ENCODE assay signal across 34 cellular contexts in the genomic region with DNA sequence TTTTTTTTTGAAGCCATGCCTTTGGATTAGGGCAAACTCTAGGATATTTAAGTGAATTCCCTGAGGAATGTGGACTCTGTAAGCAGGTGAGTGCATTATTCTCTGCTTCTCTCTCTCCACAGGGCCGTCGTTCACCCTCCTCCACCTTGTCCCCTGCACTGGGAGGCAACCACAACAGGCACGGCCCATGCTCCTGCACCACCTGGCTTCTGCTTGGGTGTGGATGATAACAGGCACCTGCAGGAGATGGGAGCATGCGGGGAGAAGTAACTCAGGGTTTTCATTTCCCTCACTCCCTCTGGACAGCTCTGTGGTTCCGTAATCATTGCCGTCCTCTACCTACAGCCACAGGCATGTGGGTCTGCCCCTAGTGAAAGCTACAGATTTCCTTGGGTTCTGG. TPM values are rescaled to one million over a fixed set of nuclear protein-coding genes. Genes with fewer than 3 reads are reported as not detected.
"Had no signal": no experiment of that assay in that cellular context is flagged by ENCODE, and none has a peak within 500 bp of the region (broad histone marks: within the 10 kb centered on the region; RNA-seq: fewer than 3 reads in every experiment).

No MANE protein-coding gene starts in this region.

- H3K4me1 ChIP-seq: ascending aorta had no signal

- H3K27ac ChIP-seq: ascending aorta, WERI-Rb-1 had no signal

- ATAC-seq: activated CD8-positive, alpha-beta memory T cell treated with anti-CD3 and anti-CD28 coated beads, Interleukin-2, amount 10 ng/mL, durations not matched to agents 7 days and 5 days; Panc1; SK-N-SH treated with all-trans-retinoic acid at 6 μM for 48 hours had no signal

- H3K27ac Mint-ChIP-seq: activated CD4-positive, alpha-beta memory T cell treated with anti-CD3 and anti-CD28 coated beads, Interleukin-2, amount 10 ng/mL, durations not matched to agents 7 days and 5 days; activated CD8-positive, alpha-beta memory T cell treated with anti-CD3 and anti-CD28 coated beads, Interleukin-2, amount 10 ng/mL, durations not matched to agents 7 days and 5 days; activated naive CD4-positive, alpha-beta T cell treated with anti-CD3 and anti-CD28 coated beads, Interleukin-2, amount 50 U/mL, for 24 hours; activated naive CD8-positive, alpha-beta T cell treated with anti-CD3 and anti-CD28 coated beads, Interleukin-2, amount 10 ng/mL, durations not matched to agents 7 days and 5 days; IgD-negative memory B cell had no signal

- H3K36me3 Mint-ChIP-seq: activated CD8-positive, alpha-beta memory T cell treated with anti-CD3 and anti-CD28 coated beads, Interleukin-2, amount 10 ng/mL, durations not matched to agents 7 days and 5 days; activated naive CD4-positive, alpha-beta T cell treated with anti-CD3 and anti-CD28 coated beads, Interleukin-2, amount 50 U/mL, for 24 hours; activated naive CD8-positive, alpha-beta T cell treated with anti-CD3 and anti-CD28 coated beads, Interleukin-2, amount 10 ng/mL, durations not matched to agents 7 days and 5 days; IgD-negative memory B cell had no signal

- H3K27me3 ChIP-seq: ascending aorta, cardiac muscle cell had no signal

- H3K4me1 Mint-ChIP-seq: activated CD4-positive, alpha-beta memory T cell treated with anti-CD3 and anti-CD28 coated beads, Interleukin-2, amount 10 ng/mL, durations not matched to agents 7 days and 5 days; activated CD8-positive, alpha-beta memory T cell treated with anti-CD3 and anti-CD28 coated beads, Interleukin-2, amount 10 ng/mL, durations not matched to agents 7 days and 5 days; activated naive CD4-positive, alpha-beta T cell treated with anti-CD3 and anti-CD28 coated beads, Interleukin-2, amount 50 U/mL, for 24 hours; activated naive CD8-positive, alpha-beta T cell treated with anti-CD3 and anti-CD28 coated beads, Interleukin-2, amount 10 ng/mL, durations not matched to agents 7 days and 5 days had no signal

- H3K27me3 Mint-ChIP-seq: activated naive CD4-positive, alpha-beta T cell treated with anti-CD3 and anti-CD28 coated beads, Interleukin-2, amount 50 U/mL, for 24 hours had no signal

- DNase-seq: activated CD4-positive, alpha-beta memory T cell treated with anti-CD3 and anti-CD28 coated beads, Interleukin-2, amount 10 ng/mL, durations not matched to agents 7 days and 5 days; activated CD4-positive, alpha-beta T cell treated with anti-CD3 and anti-CD28 coated beads for 1 hour; activated CD4-positive, alpha-beta T cell treated with anti-CD3 and anti-CD28 coated beads for 48 hours; activated CD4-positive, CD25-positive, alpha-beta regulatory T cell; activated CD8-positive, alpha-beta memory T cell treated with anti-CD3 and anti-CD28 coated beads for 24 hours; activated CD8-positive, alpha-beta memory T cell treated with anti-CD3 and anti-CD28 coated beads, Interleukin-2, amount 10 ng/mL, durations not matched to agents 7 days and 5 days; activated CD8-positive, alpha-beta memory T cell treated with anti-CD3 and anti-CD28 coated beads, Interleukin-2, amount 50 U/mL, for 48 hours; activated gamma-delta T cell; activated naive CD4-positive, alpha-beta T cell treated with Interleukin-2 at 50 U/mL for 16 hours; activated naive CD8-positive, alpha-beta T cell treated with anti-CD3 and anti-CD28 coated beads, Interleukin-2, amount 10 ng/mL, durations not matched to agents 7 days and 5 days; activated T-cell treated with anti-CD3 and anti-CD28 coated beads, Interleukin-2, amount 50 U/mL, for 48 hours; amygdala; Karpas-422; KBM-7; NCI-H1105; NCI-H1417 treated with DMSO at 0.1 percent for 48 hours; NCI-H1694 treated with DMSO at 0.1 percent for 48 hours; NCI-H2029; NCI-H345; NCI-H524 treated with DMSO at 0.1 percent for 48 hours; SIG-M5; SW 1271; T-helper 1 cell; T1000; WERI-Rb-1 had no signal

- H3K4me3 ChIP-seq: ascending aorta, cardiac muscle cell had no signal

- H3K4me3 Mint-ChIP-seq: activated CD4-positive, alpha-beta memory T cell treated with anti-CD3 and anti-CD28 coated beads, Interleukin-2, amount 10 ng/mL, durations not matched to agents 7 days and 5 days; activated CD8-positive, alpha-beta memory T cell treated with anti-CD3 and anti-CD28 coated beads, Interleukin-2, amount 10 ng/mL, durations not matched to agents 7 days and 5 days; activated naive CD4-positive, alpha-beta T cell treated with anti-CD3 and anti-CD28 coated beads, Interleukin-2, amount 50 U/mL, for 24 hours; activated naive CD8-positive, alpha-beta T cell treated with anti-CD3 and anti-CD28 coated beads, Interleukin-2, amount 10 ng/mL, durations not matched to agents 7 days and 5 days had no signal

- H3K9me3 ChIP-seq: ascending aorta had no signal

- H3K9me3 Mint-ChIP-seq: activated CD4-positive, alpha-beta memory T cell treated with anti-CD3 and anti-CD28 coated beads, Interleukin-2, amount 10 ng/mL, durations not matched to agents 7 days and 5 days; activated naive CD4-positive, alpha-beta T cell treated with anti-CD3 and anti-CD28 coated beads, Interleukin-2, amount 50 U/mL, for 24 hours; activated naive CD8-positive, alpha-beta T cell treated with anti-CD3 and anti-CD28 coated beads, Interleukin-2, amount 10 ng/mL, durations not matched to agents 7 days and 5 days had no signal

- H3K36me3 ChIP-seq: ascending aorta, cardiac muscle cell, WERI-Rb-1 had no signal

RNA-seq across cellular contexts. Expression of gene POU5F1, which starts 58.0 kb away (rescaled TPM):
- total RNA-seq: activated CD4-positive, alpha-beta memory T cell treated with anti-CD3 and anti-CD28 coated beads, Interleukin-2, amount 10 ng/mL, durations not matched to agents 7 days and 5 days; activated CD8-positive, alpha-beta memory T cell treated with anti-CD3 and anti-CD28 coated beads, Interleukin-2, amount 10 ng/mL, durations not matched to agents 7 days and 5 days; ascending aorta; NCI-H460; SK-MEL-5; T-helper 2 cell treated with Interferon-gamma antibody and Interleukin-4, amounts not matched to agents 100 ng/mL and 5 ng/mL, for 36 hours had no signal
- polyA plus RNA-seq: cardiac muscle cell had no signal
